In the genomic region with DNA sequence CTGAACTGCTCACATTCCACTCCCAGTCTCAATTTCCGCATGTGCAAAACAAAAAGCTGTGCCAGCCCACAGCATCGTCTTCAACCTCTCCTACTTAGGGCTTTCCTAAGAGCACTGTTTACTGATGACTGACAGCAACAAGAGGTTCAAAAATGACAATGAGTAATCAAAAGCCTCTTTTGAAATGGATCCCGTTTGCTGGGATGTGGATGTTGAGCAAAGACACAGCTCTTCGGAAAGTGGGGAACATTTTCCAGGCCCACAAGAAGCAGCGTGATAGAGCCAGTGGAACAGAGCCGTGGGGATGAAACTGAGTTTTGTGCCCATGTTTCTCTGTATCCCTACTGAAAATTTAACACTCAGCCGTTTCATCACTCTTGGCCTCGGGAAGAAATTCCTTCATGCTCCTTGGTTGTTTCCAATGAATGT, we compare ENCODE assay signal across 18 cellular contexts.
DNase-seq lines count a peak whose midpoint lies in the region; ATAC-seq and TF ChIP-seq lines count a peak whose summit lies in the region.
"Had no signal": no experiment of that assay in that cellular context is flagged by ENCODE, and none has a peak within 500 bp of the region (broad histone marks: within the 10 kb centered on the region; RNA-seq: fewer than 3 reads in every experiment).

No MANE protein-coding gene starts in this region.

- DNase-seq in GM04503 (ENCODE audit: low read depth) (peak; percentile 66), esophagus squamous epithelium (lab: John Stamatoyannopoulos, UW) (no peak), mesenchymal stem cell (no peak), stomach (no peak), trophoblast cell (no peak), NCI-H226 (no peak)
- DNase-seq: activated B cell treated with CpG ODN at 0.5 μM for 24 hours; activated naive CD8-positive, alpha-beta T cell treated with anti-CD3 and anti-CD28 coated beads, Interleukin-2, amount 10 ng/mL, durations not matched to agents 7 days and 5 days; effector memory CD8-positive, alpha-beta T cell; left colon; NCI-H1694; NCI-H510A treated with DMSO at 0.1 percent for 48 hours; stimulated activated CD4-positive, alpha-beta T cell treated with anti-CD3 and anti-CD28 coated beads, Interleukin-15, amount 100 ng/mL, for 24 hours; stimulated activated naive CD4-positive, alpha-beta T cell had no signal

- H3K4me1 ChIP-seq in esophagus squamous epithelium: peaks cover 0 to 44% (median 32%) of the 10 kb centered on the region in 3 donors
- H3K4me1 ChIP-seq in mesenchymal stem cell (ENCODE audit: control insufficient read depth, insufficient read depth, low read depth, low read length): peaks cover 18% of the 10 kb centered on the region
- H3K4me1 ChIP-seq in stomach: peaks cover 0 to 26% (median 16%) of the 10 kb centered on the region in 4 donors
- H3K4me1 ChIP-seq in trophoblast cell (ENCODE audit: control insufficient read depth in 1 of 2, insufficient read depth in 2 of 2, low read length in 2 of 2): no peaks in the 10 kb centered on the region

- TF ChIP-seq EP300 in stomach (IDR thresholded peaks at IDR 0.05): no peak

- intact Hi-C loops in esophagus squamous epithelium (cut with DNase I) (no loop called here), stomach (cut with DNase I; ENCODE audit: low total_unique reads) (no loop called here)

- H4K8ac ChIP-seq in mesenchymal stem cell (ENCODE audit: low read length) (no peak overlapping the region), trophoblast cell (ENCODE audit: low read depth, low read length) (no peak overlapping the region)

- H3K18ac ChIP-seq in mesenchymal stem cell (ENCODE audit: low read depth in 1 of 2, low read length in 2 of 2) (no peak overlapping the region), trophoblast cell (ENCODE audit: low read length) (no peak overlapping the region)

- no peak overlapping the region for H3K4me3 ChIP-seq in esophagus squamous epithelium
- H3K4me3 ChIP-seq in mesenchymal stem cell (ENCODE audit: insufficient read depth in 1 of 2, low read depth in 1 of 2, low read length in 2 of 2): peak overlapping the region in 1 of 2 experiments; percentile 8
- no peak overlapping the region for H3K4me3 ChIP-seq in stomach
- H3K4me3 ChIP-seq in trophoblast cell (ENCODE audit: low read depth, low read length): no peak overlapping the region
- H3K4me3 ChIP-seq: SJSA1 had no signal

- ATAC-seq in GM19023 (IDR thresholded peaks at IDR 0.05; ENCODE audit: unreplicated experiment) (no peak), HG02938 (IDR thresholded peaks at IDR 0.05; ENCODE audit: unreplicated experiment) (no peak)
- ATAC-seq: effector memory CD8-positive, alpha-beta T cell; left colon had no signal

- 34 to 46% methylated on average over 8 of the region's 8 CpGs for WGBS in esophagus squamous epithelium, 2 donors
- 96% methylated on average over 8 of the region's 8 CpGs for WGBS in mesenchymal stem cell
- WGBS in stomach, 5 donors: 67 to 92% (median 74%) methylated on average over 8 of the region's 8 CpGs
- WGBS in trophoblast cell (ENCODE audit: extremely low coverage, insufficient coverage, insufficient read length): no CpG with 5 or more reads among the region's 8 CpGs

- H2BK5ac ChIP-seq in mesenchymal stem cell (ENCODE audit: low read depth, low read length, poor library complexity, severe bottlenecking) (no peak overlapping the region), trophoblast cell (ENCODE audit: low read depth, low read length, poor library complexity) (no peak overlapping the region)

- H3K4ac ChIP-seq in mesenchymal stem cell (ENCODE audit: low read depth in 1 of 2, low read length in 2 of 2) (peak overlapping the region in 1 of 2 experiments; percentile 7), trophoblast cell (ENCODE audit: low read depth, low read length) (no peak overlapping the region)

- H2AK5ac ChIP-seq in mesenchymal stem cell (ENCODE audit: low read length, severe bottlenecking) (no peak overlapping the region), trophoblast cell (ENCODE audit: low read length) (no peak overlapping the region)

- no peaks in the 10 kb centered on the region for H3K36me3 ChIP-seq in esophagus squamous epithelium
- no peaks in the 10 kb centered on the region for H3K36me3 ChIP-seq in mesenchymal stem cell (ENCODE audit: control insufficient read depth in 1 of 2, insufficient read depth in 2 of 2, low read depth in 1 of 2, low read length in 2 of 2)
- no peaks in the 10 kb centered on the region for H3K36me3 ChIP-seq in stomach
- H3K36me3 ChIP-seq in trophoblast cell (ENCODE audit: control insufficient read depth in 1 of 2, insufficient read depth in 2 of 2, low read length in 2 of 2): no peaks in the 10 kb centered on the region
- H3K36me3 ChIP-seq: SJSA1 had no signal

- H3K23ac ChIP-seq in mesenchymal stem cell (ENCODE audit: low read length in 2 of 2) (no peak overlapping the region), trophoblast cell (ENCODE audit: low read length) (no peak overlapping the region)

- H4K12ac ChIP-seq in trophoblast cell (ENCODE audit: low read depth, low read length): no peak overlapping the region

- H3K14ac ChIP-seq in mesenchymal stem cell (ENCODE audit: low read length in 2 of 2): no peak overlapping the region
- no peak overlapping the region for H3K14ac ChIP-seq in trophoblast cell (ENCODE audit: low read length)

- H2BK12ac ChIP-seq in mesenchymal stem cell (ENCODE audit: low read length in 2 of 2): no peak overlapping the region
- no peak overlapping the region for H2BK12ac ChIP-seq in trophoblast cell (ENCODE audit: low read length)

- TF ChIP-seq POLR2A in esophagus squamous epithelium (IDR thresholded peaks at IDR 0.05) (no peak), stomach (IDR thresholded peaks at IDR 0.05) (no peak)

- H3K9me3 ChIP-seq in esophagus squamous epithelium: no peaks in the 10 kb centered on the region
- H3K9me3 ChIP-seq in mesenchymal stem cell (ENCODE audit: control insufficient read depth, low read length): no peaks in the 10 kb centered on the region
- H3K9me3 ChIP-seq in stomach: no peaks in the 10 kb centered on the region
- no peaks in the 10 kb centered on the region for H3K9me3 ChIP-seq in trophoblast cell (ENCODE audit: insufficient read depth, low read depth, low read length)
- H3K9me3 ChIP-seq: SJSA1 had no signal

- no peaks in the 10 kb centered on the region for H3K79me2 ChIP-seq in trophoblast cell (ENCODE audit: control insufficient read depth, insufficient read depth, low read length, poor library complexity)

- TF ChIP-seq CTCF in esophagus squamous epithelium (IDR thresholded peaks at IDR 0.05): no peak
- no peak for TF ChIP-seq CTCF in stomach (IDR thresholded peaks at IDR 0.05)

- peak overlapping the region; percentile 61 to 78 (median 74) for H3K27ac ChIP-seq in esophagus squamous epithelium
- no peak overlapping the region for H3K27ac ChIP-seq in mesenchymal stem cell (ENCODE audit: low read length, poor library complexity, severe bottlenecking)
- H3K27ac ChIP-seq in stomach: peak overlapping the region in 4 of 5 donors; percentile 38 to 74 (median 56)
- no peak overlapping the region for H3K27ac ChIP-seq in trophoblast cell (ENCODE audit: low read depth, low read length)
- H3K27ac ChIP-seq: foreskin keratinocyte, SJSA1 had no signal

- H2BK120ac ChIP-seq in mesenchymal stem cell (ENCODE audit: low read depth, low read length) (no peak overlapping the region), trophoblast cell (ENCODE audit: insufficient read depth, low read length, poor library complexity) (no peak overlapping the region)

- no peak overlapping the region for H2BK15ac ChIP-seq in mesenchymal stem cell (ENCODE audit: low read depth, poor library complexity, severe bottlenecking)

- H3K4me2 ChIP-seq in mesenchymal stem cell (ENCODE audit: low read length, poor library complexity, severe bottlenecking) (no peak overlapping the region), trophoblast cell (ENCODE audit: low read length) (no peak overlapping the region)

- H3K27me3 ChIP-seq in esophagus squamous epithelium (peaks cover 0 to 8% (median 0%) of the 10 kb centered on the region in 4 donors), mesenchymal stem cell (ENCODE audit: control insufficient read depth in 1 of 2, insufficient read depth in 1 of 2, low read length in 2 of 2) (no peaks in the 10 kb centered on the region), stomach (no peaks in the 10 kb centered on the region), trophoblast cell (ENCODE audit: insufficient read depth, low read length) (no peaks in the 10 kb centered on the region)
- H3K27me3 ChIP-seq: foreskin keratinocyte, SJSA1 had no signal

- no peaks in the 10 kb centered on the region for H3K79me1 ChIP-seq in mesenchymal stem cell (replicated peaks; ENCODE audit: low read length, poor library complexity, severe bottlenecking)
- H3K79me1 ChIP-seq in trophoblast cell (ENCODE audit: low read length): no peaks in the 10 kb centered on the region

- H4K91ac ChIP-seq in mesenchymal stem cell (ENCODE audit: low read length): no peak overlapping the region
- no peak overlapping the region for H4K91ac ChIP-seq in trophoblast cell (ENCODE audit: low read depth, low read length)

- peak overlapping the region; percentile 73 for H3K9ac ChIP-seq in mesenchymal stem cell (ENCODE audit: low read length)
- no peak overlapping the region for H3K9ac ChIP-seq in trophoblast cell (ENCODE audit: low read length)

- H2AFZ ChIP-seq in mesenchymal stem cell (ENCODE audit: low read depth, low read length): no peak overlapping the region
- no peak overlapping the region for H2AFZ ChIP-seq in trophoblast cell (ENCODE audit: insufficient read depth, low read length, poor library complexity)

Comparison
In these comparisons a context has a peak if more than half of its experiments do, and no peak if none do; other contexts are left out.
1. H3K27ac ChIP-seq: peak in esophagus squamous epithelium (4 of 4) and stomach (4 of 5); none in mesenchymal stem cell (single experiment) and trophoblast cell (single experiment).